In genomic region chr11:64900263-64900678, GRCh38 we compare ENCODE assay signal across 11 cellular contexts. TPM values are rescaled to one million over a fixed set of nuclear protein-coding genes. Genes with fewer than 3 reads are reported as not detected.
DNase-seq lines count a peak whose midpoint lies in the region; ATAC-seq and TF ChIP-seq lines count a peak whose summit lies in the region.
"Had no signal": no experiment of that assay in that cellular context is flagged by ENCODE, and none has a peak within 500 bp of the region (broad histone marks: within the 10 kb centered on the region; RNA-seq: fewer than 3 reads in every experiment).

No MANE protein-coding gene starts in this region.

- peaks cover 5% of the 10 kb centered on the region for H3K4me1 Mint-ChIP-seq in activated naive CD8-positive, alpha-beta T cell treated with anti-CD3 and anti-CD28 coated beads for 36 hours
- H3K4me1 Mint-ChIP-seq in immature natural killer cell (no peaks in the 10 kb centered on the region), endodermal cell (no peaks in the 10 kb centered on the region)
- H3K4me1 Mint-ChIP-seq: nephron had no signal

- no peaks in the 10 kb centered on the region for H3K27me3 Mint-ChIP-seq in activated naive CD8-positive, alpha-beta T cell treated with anti-CD3 and anti-CD28 coated beads for 36 hours
- H3K27me3 Mint-ChIP-seq in immature natural killer cell (ENCODE audit: low read depth in 3 of 3): peaks cover 13 to 16% (median 15%) of the 10 kb centered on the region in 3 donors
- no peaks in the 10 kb centered on the region for H3K27me3 Mint-ChIP-seq in endodermal cell (ENCODE audit: insufficient read depth)

- no peaks in the 10 kb centered on the region for H3K9me3 ChIP-seq in endodermal cell (ENCODE audit: control insufficient read depth, low read length)

- H3K36me3 ChIP-seq in endodermal cell (ENCODE audit: control insufficient read depth, insufficient read depth, low read length): peaks cover 3% of the 10 kb centered on the region

- H3K9ac ChIP-seq in endodermal cell (ENCODE audit: extremely low read depth, low read length, poor library complexity, severe bottlenecking): no peak overlapping the region

- no peaks in the 10 kb centered on the region for H3K4me1 ChIP-seq in endodermal cell (ENCODE audit: control insufficient read depth, insufficient read depth, low read length)

- H3K27ac Mint-ChIP-seq in activated naive CD8-positive, alpha-beta T cell treated with anti-CD3 and anti-CD28 coated beads for 36 hours: peak overlapping the region; percentile 76
- H3K27ac Mint-ChIP-seq in immature natural killer cell (peak overlapping the region in 1 of 6 donors; percentile 74), endodermal cell (no peak overlapping the region)

- H3K4me3 Mint-ChIP-seq in activated naive CD8-positive, alpha-beta T cell treated with anti-CD3 and anti-CD28 coated beads for 36 hours: no peak overlapping the region
- no peak overlapping the region for H3K4me3 Mint-ChIP-seq in immature natural killer cell
- H3K4me3 Mint-ChIP-seq in endodermal cell: no peak overlapping the region
- H3K4me3 Mint-ChIP-seq: nephron had no signal

- 90 to 94% methylated on average over 14 of the region's 14 CpGs for WGBS in endodermal cell (ENCODE audit: insufficient coverage in 1 of 2, insufficient read length in 1 of 2), 2 experiments

- ATAC-seq in HG03025 (IDR thresholded peaks at IDR 0.05; ENCODE audit: low FRiP score, unreplicated experiment): no peak

- no peak overlapping the region for H3K4me3 ChIP-seq in endodermal cell (ENCODE audit: low read length)

- no peaks in the 10 kb centered on the region for H3K27me3 ChIP-seq in endodermal cell (ENCODE audit: control insufficient read depth, insufficient read depth, low read length, poor library complexity, severe bottlenecking)

- H3K36me3 Mint-ChIP-seq in activated naive CD8-positive, alpha-beta T cell treated with anti-CD3 and anti-CD28 coated beads for 36 hours: peaks cover 7% of the 10 kb centered on the region
- peaks cover 4 to 13% (median 5%) of the 10 kb centered on the region in 3 donors for H3K36me3 Mint-ChIP-seq in immature natural killer cell
- peaks cover 29% of the 10 kb centered on the region for H3K36me3 Mint-ChIP-seq in endodermal cell (ENCODE audit: low read depth)

- H3K9me3 Mint-ChIP-seq in activated naive CD8-positive, alpha-beta T cell treated with anti-CD3 and anti-CD28 coated beads for 36 hours: no peaks in the 10 kb centered on the region
- peaks cover 0 to 2% (median 0%) of the 10 kb centered on the region in 6 donors for H3K9me3 Mint-ChIP-seq in immature natural killer cell
- no peaks in the 10 kb centered on the region for H3K9me3 Mint-ChIP-seq in endodermal cell
- H3K9me3 Mint-ChIP-seq: nephron had no signal

- peak; percentile 72 for DNase-seq in DMS53 treated with DMSO at 0.1 percent for 48 hours (lab: John Stamatoyannopoulos, UW; ENCODE audit: unreplicated experiment)
- DNase-seq in activated CD4-positive, CD25-positive, alpha-beta regulatory T cell treated with anti-CD3 and anti-CD28 coated beads, Interleukin-2, amount 50 U/mL, for 16 hours (ENCODE audit: low read depth, low spot score): peak; percentile 63
- DNase-seq in activated naive CD8-positive, alpha-beta T cell treated with anti-CD3 and anti-CD28 coated beads for 36 hours: peak; percentile 61
- peak; percentile 55 for DNase-seq in stimulated activated CD4-positive, alpha-beta T cell treated with anti-CD3 and anti-CD28 coated beads, Interleukin-12 subunit alpha, Interleukin-12 subunit beta, amount 100 ng/mL, for 4 hours
- DNase-seq in T1000 (lab: John Stamatoyannopoulos, UW): no peak
- no peak for DNase-seq in immature natural killer cell
- DNase-seq in endodermal cell: no peak

- H3K27ac ChIP-seq in endodermal cell (ENCODE audit: low read depth, low read length): no peak overlapping the region

- TF ChIP-seq CTCF in endodermal cell (conservative IDR thresholded peaks at IDR 0.05): no peak

RNA-seq across cellular contexts. Expression of gene ATG2A, which starts 16.7 kb away (rescaled TPM):
- 10 to 100 TPM; 17.3 to 18.0 TPM for total RNA-seq in activated naive CD8-positive, alpha-beta T cell treated with anti-CD3 and anti-CD28 coated beads for 36 hours
- polyA plus RNA-seq in immature natural killer cell: 10 to 100 TPM in 1 of 3 donors, 1 to 10 TPM in 2; 3.7 to 10.0 (median 6.7) TPM
- total RNA-seq in endodermal cell: 10 to 100 TPM; 17.0 to 23.0 TPM
- 12.9 TPM for polyA plus RNA-seq in endodermal cell (2013, experiment 1 of 2)
- polyA plus RNA-seq in endodermal cell (2013, experiment 2 of 2): 10.2 TPM

RNA-seq across cellular contexts. Expression of gene EHD1, which starts 21.9 kb away (rescaled TPM):
- total RNA-seq in activated naive CD8-positive, alpha-beta T cell treated with anti-CD3 and anti-CD28 coated beads for 36 hours: 100 to 1,000 TPM; 103 to 112 TPM
- 100 to 1,000 TPM; 136 to 247 (median 160) TPM for polyA plus RNA-seq in immature natural killer cell
- total RNA-seq in endodermal cell: 10 to 100 TPM; 39.7 to 43.8 TPM
- 33.1 TPM for polyA plus RNA-seq in endodermal cell (2013, experiment 1 of 2)
- 32.7 TPM for polyA plus RNA-seq in endodermal cell (2013, experiment 2 of 2)

RNA-seq across cellular contexts. Expression of gene PPP2R5B, which starts 24.2 kb away (rescaled TPM):
- 10 to 100 TPM; 11.3 to 11.4 TPM for total RNA-seq in activated naive CD8-positive, alpha-beta T cell treated with anti-CD3 and anti-CD28 coated beads for 36 hours
- polyA plus RNA-seq in immature natural killer cell: 10 to 100 TPM in 2 of 3 donors, 1 to 10 TPM in 1; 7.8 to 14.6 (median 14.0) TPM
- 1 to 10 TPM; 2.8 to 3.3 TPM for total RNA-seq in endodermal cell
- 17.4 TPM for polyA plus RNA-seq in endodermal cell (2013, experiment 1 of 2)
- 14.3 TPM for polyA plus RNA-seq in endodermal cell (2013, experiment 2 of 2)

RNA-seq across cellular contexts. Expression of gene GPHA2, which starts 35.4 kb away (rescaled TPM):
- not detected for total RNA-seq in activated naive CD8-positive, alpha-beta T cell treated with anti-CD3 and anti-CD28 coated beads for 36 hours
- polyA plus RNA-seq in immature natural killer cell: not detected
- total RNA-seq in endodermal cell: under 1 TPM in 1 of 2 donors, not detected in 1; 0.77 TPM
- 0.32 TPM for polyA plus RNA-seq in endodermal cell (2013, experiment 1 of 2)
- not detected for polyA plus RNA-seq in endodermal cell (2013, experiment 2 of 2)
- total RNA-seq: fibroblast of villous mesenchyme had no signal
- polyA plus RNA-seq: BJ had no signal

RNA-seq across cellular contexts. Expression of gene CDC42BPG, which starts 55.8 kb away (rescaled TPM):
- total RNA-seq in activated naive CD8-positive, alpha-beta T cell treated with anti-CD3 and anti-CD28 coated beads for 36 hours: under 1 TPM; 0.46 to 0.54 TPM
- under 1 TPM in 2 of 3 donors, not detected in 1; 0.13 to 0.22 TPM for polyA plus RNA-seq in immature natural killer cell
- total RNA-seq in endodermal cell: 10 to 100 TPM; 11.1 to 12.6 TPM
- polyA plus RNA-seq in endodermal cell (2013, experiment 1 of 2): 2.0 TPM
- 1.7 TPM for polyA plus RNA-seq in endodermal cell (2013, experiment 2 of 2)

Comparison
In these comparisons a context has a peak if more than half of its experiments do, and no peak if none do; other contexts are left out.
1. DNase-seq: peak in DMS53 treated with DMSO at 0.1 percent for 48 hours (single experiment), activated CD4-positive, CD25-positive, alpha-beta regulatory T cell treated with anti-CD3 and anti-CD28 coated beads, Interleukin-2, amount 50 U/mL, for 16 hours (single experiment), activated naive CD8-positive, alpha-beta T cell treated with anti-CD3 and anti-CD28 coated beads for 36 hours (single experiment) and stimulated activated CD4-positive, alpha-beta T cell treated with anti-CD3 and anti-CD28 coated beads, Interleukin-12 subunit alpha, Interleukin-12 subunit beta, amount 100 ng/mL, for 4 hours (single experiment); none in T1000 (single experiment), immature natural killer cell (0 of 3) and endodermal cell (single experiment).